28 cellular contexts compared by ENCODE assay signal in genomic region chr20:10868299-10868698, GRCh38.
"Had no signal": no experiment of that assay in that cellular context is flagged by ENCODE, and none has a peak within 500 bp of the region (broad histone marks: within the 10 kb centered on the region; RNA-seq: fewer than 3 reads in every experiment).

No MANE protein-coding gene starts in this region.

- DNase-seq: activated CD4-positive, alpha-beta memory T cell treated with anti-CD3 and anti-CD28 coated beads, Interleukin-2, amount 10 ng/mL, durations not matched to agents 7 days and 5 days; activated CD4-positive, alpha-beta T cell treated with anti-CD3 and anti-CD28 coated beads for 1 hour; activated CD4-positive, alpha-beta T cell treated with anti-CD3 and anti-CD28 coated beads for 48 hours; activated CD4-positive, CD25-positive, alpha-beta regulatory T cell; activated CD8-positive, alpha-beta memory T cell treated with anti-CD3 and anti-CD28 coated beads for 24 hours; activated CD8-positive, alpha-beta memory T cell treated with anti-CD3 and anti-CD28 coated beads, Interleukin-2, amount 10 ng/mL, durations not matched to agents 7 days and 5 days; activated CD8-positive, alpha-beta memory T cell treated with anti-CD3 and anti-CD28 coated beads, Interleukin-2, amount 50 U/mL, for 48 hours; activated effector memory CD4-positive, alpha-beta T cell treated with Interleukin-2 at 50 U/mL for 16 hours; activated naive CD4-positive, alpha-beta T cell treated with anti-CD3 and anti-CD28 coated beads, Interleukin-2, amount 10 ng/mL, durations not matched to agents 7 days and 5 days; activated naive CD8-positive, alpha-beta T cell treated with anti-CD3 and anti-CD28 coated beads, Interleukin-2, amount 50 U/mL, for 24 hours; activated T-cell treated with anti-CD3 and anti-CD28 coated beads, Interleukin-2, amount 50 U/mL, for 48 hours; anterior cingulate cortex; brain microvascular endothelial cell; central memory CD4-positive, alpha-beta T cell; NCI-H1694; NCI-H1930; NCI-H2107; NCI-H2171; NCI-H226; NCI-H446 treated with DMSO at 0.1 percent for 48 hours; NCI-H524; OCI-M1; Right ventricle myocardium superior; SW 1271; T-helper 1 cell; T1000; WERI-Rb-1 had no signal

- H3K27ac ChIP-seq: brain microvascular endothelial cell, KMS-11, WERI-Rb-1 had no signal

- ATAC-seq: activated CD8-positive, alpha-beta memory T cell treated with anti-CD3 and anti-CD28 coated beads, Interleukin-2, amount 10 ng/mL, durations not matched to agents 7 days and 5 days; activated naive CD8-positive, alpha-beta T cell treated with anti-CD3 and anti-CD28 coated beads, Interleukin-2, amount 50 U/mL, for 24 hours had no signal

- H3K27me3 ChIP-seq: brain microvascular endothelial cell had no signal

- H3K36me3 ChIP-seq: brain microvascular endothelial cell, WERI-Rb-1 had no signal

- H3K9ac ChIP-seq: KMS-11 had no signal

- H3K4me2 ChIP-seq: KMS-11 had no signal
